30 cellular contexts compared by ENCODE assay signal in genomic region chr4:82247171-82247570, GRCh38.
"Had no signal": no experiment of that assay in that cellular context is flagged by ENCODE, and none has a peak within 500 bp of the region (broad histone marks: within the 10 kb centered on the region; RNA-seq: fewer than 3 reads in every experiment).

No MANE protein-coding gene starts in this region.

- ATAC-seq: activated naive CD8-positive, alpha-beta T cell treated with anti-CD3 and anti-CD28 coated beads, Interleukin-2, amount 50 U/mL, for 24 hours; pancreas; psoas muscle; stimulated activated memory B cell treated with anti-CD40 and anti-IgM and Interleukin-4, amounts not matched to agents 10 μg/mL and 1 μg/mL and 100 μg/mL, for 72 hours; T-cell had no signal

- H3K4me1 ChIP-seq: esophagus squamous epithelium, left ventricle myocardium inferior, pancreas, psoas muscle, right atrium auricular region, stomach, thyroid gland, upper lobe of left lung had no signal

- H3K9me3 ChIP-seq: esophagus squamous epithelium, left ventricle myocardium inferior, pancreas, psoas muscle, right atrium auricular region, stomach, thyroid gland, upper lobe of left lung had no signal

- H3K4me2 ChIP-seq: smooth muscle cell had no signal

- H3K4me3 Mint-ChIP-seq: activated naive CD4-positive, alpha-beta T cell treated with anti-CD3 and anti-CD28 coated beads, Interleukin-2, amount 50 U/mL, for 24 hours; activated naive CD8-positive, alpha-beta T cell treated with anti-CD3 and anti-CD28 coated beads, Interleukin-2, amount 50 U/mL, for 24 hours; activated T-helper 1 cell treated with anti-CD3 and anti-CD28 coated beads, Interleukin-12 subunit alpha, Interleukin-12 subunit beta, Interleukin-2, Interleukin-4 antibody, amounts not matched to agents 30 ng/mL and 10 ng/mL and 1 ng/mL, durations not matched to agents 14 hours and 24 hours and 36 hours; central memory CD8-positive, alpha-beta T cell; dendritic cell treated with granulocyte-macrophage colony-stimulating factor and Interleukin-4, amounts not matched to agents 40 ng/mL and 50 ng/mL, for 4 days; mesothelial cell of epicardium; naive B cell; stimulated activated memory B cell treated with anti-CD40 and anti-IgM and Interleukin-4, amounts not matched to agents 10 μg/mL and 1 μg/mL and 100 μg/mL, for 72 hours; T-cell; T-helper 2 cell treated with Interferon-gamma antibody and Interleukin-4, amounts not matched to agents 5 μg/mL and 100 μg/mL, for 36 hours had no signal

- H3K27me3 ChIP-seq: esophagus squamous epithelium, pancreas, right atrium auricular region, stomach, thyroid gland, upper lobe of left lung had no signal

- DNase-seq: activated CD4-positive, alpha-beta T cell treated with anti-CD3 and anti-CD28 coated beads for 4 hours; activated CD4-positive, alpha-beta T cell treated with anti-CD3 and anti-CD28 coated beads, Interleukin-2, amount 50 U/mL, for 4 hours; activated gamma-delta T cell; activated naive CD8-positive, alpha-beta T cell treated with anti-CD3 and anti-CD28 coated beads, Interleukin-2, amount 50 U/mL, for 24 hours; activated T-cell treated with anti-CD3 and anti-CD28 coated beads for 4 hours; amygdala; esophagus squamous epithelium; islet precursor cell; left ventricle myocardium inferior; naive B cell; pancreas; psoas muscle; stimulated activated CD4-positive, alpha-beta T cell treated with anti-CD3 and anti-CD28 coated beads, Interleukin-1b, Interleukin-23, amount 100 ng/mL, for 48 hours; stimulated activated CD4-positive, alpha-beta T cell treated with anti-CD3 and anti-CD28 coated beads, Interleukin-4, amount 100 ng/mL, for 4 hours; stimulated activated CD8-positive, alpha-beta memory T cell treated with anti-CD3 and anti-CD28 coated beads, Interleukin-4, amount 100 ng/mL, for 48 hours; stomach; T-cell; thyroid gland; upper lobe of left lung had no signal

- H3K27me3 Mint-ChIP-seq: activated naive CD4-positive, alpha-beta T cell treated with anti-CD3 and anti-CD28 coated beads, Interleukin-2, amount 50 U/mL, for 24 hours; activated naive CD8-positive, alpha-beta T cell treated with anti-CD3 and anti-CD28 coated beads, Interleukin-2, amount 50 U/mL, for 24 hours; dendritic cell treated with granulocyte-macrophage colony-stimulating factor and Interleukin-4, amounts not matched to agents 40 ng/mL and 50 ng/mL, for 4 days; naive B cell; stimulated activated memory B cell treated with anti-CD40 and anti-IgM and Interleukin-4, amounts not matched to agents 10 μg/mL and 1 μg/mL and 100 μg/mL, for 72 hours had no signal

- H3K36me3 ChIP-seq: esophagus squamous epithelium, left ventricle myocardium inferior, pancreas, right atrium auricular region, stomach, thyroid gland, upper lobe of left lung had no signal

- H3K27ac Mint-ChIP-seq: activated naive CD4-positive, alpha-beta T cell treated with anti-CD3 and anti-CD28 coated beads, Interleukin-2, amount 50 U/mL, for 24 hours; activated naive CD8-positive, alpha-beta T cell treated with anti-CD3 and anti-CD28 coated beads, Interleukin-2, amount 50 U/mL, for 24 hours; activated T-helper 1 cell treated with anti-CD3 and anti-CD28 coated beads, Interleukin-12 subunit alpha, Interleukin-12 subunit beta, Interleukin-2, Interleukin-4 antibody, amounts not matched to agents 30 ng/mL and 10 ng/mL and 1 ng/mL, durations not matched to agents 14 hours and 24 hours and 36 hours; dendritic cell treated with granulocyte-macrophage colony-stimulating factor and Interleukin-4, amounts not matched to agents 40 ng/mL and 50 ng/mL, for 4 days; mesothelial cell of epicardium; stimulated activated memory B cell treated with anti-CD40 and anti-IgM and Interleukin-4, amounts not matched to agents 10 μg/mL and 1 μg/mL and 100 μg/mL, for 72 hours; T-cell; T-helper 2 cell treated with Interferon-gamma antibody and Interleukin-4, amounts not matched to agents 5 μg/mL and 100 μg/mL, for 36 hours had no signal

- H3K36me3 Mint-ChIP-seq: mesothelial cell of epicardium; stimulated activated memory B cell treated with anti-CD40 and anti-IgM and Interleukin-4, amounts not matched to agents 10 μg/mL and 1 μg/mL and 100 μg/mL, for 72 hours; T-cell had no signal

- H3K4me3 ChIP-seq: esophagus squamous epithelium, left ventricle myocardium inferior, lung, pancreas, psoas muscle, right atrium auricular region, smooth muscle cell, stomach, thyroid gland, upper lobe of left lung had no signal

- H3K27ac ChIP-seq: epithelial cell of prostate, esophagus squamous epithelium, left ventricle myocardium inferior, pancreas, psoas muscle, right atrium auricular region, stomach, thyroid gland, upper lobe of left lung had no signal

- H3K9me3 Mint-ChIP-seq: activated naive CD4-positive, alpha-beta T cell treated with anti-CD3 and anti-CD28 coated beads, Interleukin-2, amount 50 U/mL, for 24 hours; activated naive CD8-positive, alpha-beta T cell treated with anti-CD3 and anti-CD28 coated beads, Interleukin-2, amount 50 U/mL, for 24 hours; central memory CD8-positive, alpha-beta T cell; dendritic cell treated with granulocyte-macrophage colony-stimulating factor and Interleukin-4, amounts not matched to agents 40 ng/mL and 50 ng/mL, for 4 days; mesothelial cell of epicardium; T-cell; T-helper 2 cell treated with Interferon-gamma antibody and Interleukin-4, amounts not matched to agents 5 μg/mL and 100 μg/mL, for 36 hours had no signal

- H3K4me1 Mint-ChIP-seq: activated naive CD4-positive, alpha-beta T cell treated with anti-CD3 and anti-CD28 coated beads, Interleukin-2, amount 50 U/mL, for 24 hours; central memory CD8-positive, alpha-beta T cell; mesothelial cell of epicardium; naive B cell; stimulated activated memory B cell treated with anti-CD40 and anti-IgM and Interleukin-4, amounts not matched to agents 10 μg/mL and 1 μg/mL and 100 μg/mL, for 72 hours; T-cell had no signal
